ENCODE assay signal across 9 cellular contexts in the genomic region with DNA sequence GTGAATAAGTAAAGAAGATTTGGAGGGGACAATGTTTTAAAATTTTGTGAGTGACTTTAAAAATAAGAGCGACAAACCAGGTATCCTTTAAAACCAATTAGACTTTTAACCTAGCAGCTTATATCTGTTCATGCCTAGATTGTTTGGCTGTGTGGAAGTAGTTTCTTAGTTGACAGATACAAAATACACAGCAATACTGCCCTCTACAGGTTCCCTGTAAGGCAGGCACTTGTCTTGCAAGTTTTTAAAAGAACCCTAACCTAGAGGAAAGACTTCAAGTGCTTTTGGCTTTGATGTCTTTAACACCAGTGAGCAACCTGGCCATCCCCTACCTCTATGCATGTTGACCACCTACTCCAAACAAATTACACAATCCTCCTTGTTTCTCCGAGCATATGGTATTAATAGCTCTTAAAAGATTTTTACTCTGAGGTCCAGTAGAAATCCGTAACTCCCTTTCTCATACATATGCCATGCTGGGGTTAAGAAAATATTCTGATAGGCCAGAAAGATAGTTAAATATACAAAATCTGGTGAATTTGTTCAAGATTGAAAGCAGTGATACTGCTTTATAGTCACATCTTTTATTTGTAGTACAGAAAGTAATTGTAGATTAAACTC.
A peak's percentile ranks its signal among the peaks of the same experiment; 100 is the strongest.
DNase-seq lines count a peak whose midpoint lies in the region; ATAC-seq and TF ChIP-seq lines count a peak whose summit lies in the region.
"Had no signal": no experiment of that assay in that cellular context is flagged by ENCODE, and none has a peak within 500 bp of the region (broad histone marks: within the 10 kb centered on the region; RNA-seq: fewer than 3 reads in every experiment).

No MANE protein-coding gene starts in this region.

- peak overlapping the region in 1 of 12 donors; percentile 3 for H3K27ac ChIP-seq in heart left ventricle

- H3K27ac Mint-ChIP-seq in Calu3 (ENCODE audit: unreplicated experiment) = no peak overlapping the region
- H3K27ac Mint-ChIP-seq in activated B cell treated with CpG ODN at 0.5 μM for 24 hours = peak overlapping the region; percentile 41
- H3K27ac Mint-ChIP-seq: T-helper 1 cell treated with Interleukin-12 subunit alpha and Interleukin-12 subunit beta and Interleukin-4 antibody, amounts not matched to agents 30 μg/mL and 1 μg/mL, for 36 hours had no signal

- no peaks in the 10 kb centered on the region for H3K4me1 Mint-ChIP-seq in Calu3 (ENCODE audit: low read depth, unreplicated experiment)
- H3K4me1 Mint-ChIP-seq in activated B cell treated with CpG ODN at 0.5 μM for 24 hours = peaks cover 73% of the 10 kb centered on the region

- no TSS peak for BruUV-seq in Calu3 (replicated peaks; lab: Mats Ljungman, UMichigan)

- H3K4me1 ChIP-seq in heart left ventricle = peaks cover 0 to 45% (median 6%) of the 10 kb centered on the region in 12 donors

- H3K9me3 Mint-ChIP-seq in Calu3 (ENCODE audit: low read depth, unreplicated experiment) = no peaks in the 10 kb centered on the region
- H3K9me3 Mint-ChIP-seq in activated B cell treated with CpG ODN at 0.5 μM for 24 hours = no peaks in the 10 kb centered on the region
- H3K9me3 Mint-ChIP-seq: T-helper 1 cell treated with Interleukin-12 subunit alpha and Interleukin-12 subunit beta and Interleukin-4 antibody, amounts not matched to agents 30 μg/mL and 1 μg/mL, for 36 hours had no signal

- DNase-seq in Calu3 (peak; percentile 28), NCI-H2171 treated with DMSO at 0.1 percent for 48 hours (lab: John Stamatoyannopoulos, UW) (peak; percentile 60), activated B cell treated with CpG ODN at 0.5 μM for 24 hours (no peak), heart left ventricle (peak in 3 of 5 donors; percentile 25 to 37 (median 33)), retinal pigment epithelial cell (ENCODE audit: low read depth) (peak; percentile 62)
- DNase-seq in stimulated activated CD4-positive, alpha-beta T cell treated with anti-CD3 and anti-CD28 coated beads, Interleukin-1b, Interleukin-23, amount 100 ng/mL, for 48 hours = no peak

- WGBS in heart left ventricle, 4 donors = 32 to 46% (median 38%) methylated on average over 3 of the region's 3 CpGs

- TF ChIP-seq CTCF in Calu3 (IDR thresholded peaks at IDR 0.05; ENCODE audit: unreplicated experiment) = peak; percentile 38
- TF ChIP-seq CTCF in activated B cell treated with CpG ODN at 0.5 μM for 24 hours (IDR thresholded peaks at IDR 0.05) = peak; percentile 28
- peak; percentile 80 to 93 (median 87) for TF ChIP-seq CTCF in heart left ventricle (IDR thresholded peaks at IDR 0.05)
- peak; percentile 85 for TF ChIP-seq CTCF in retinal pigment epithelial cell (conservative IDR thresholded peaks at IDR 0.05; ENCODE audit: low read depth, low read length)

- H3K27me3 ChIP-seq in heart left ventricle = no peaks in the 10 kb centered on the region

- H3K4me3 Mint-ChIP-seq in Calu3 (ENCODE audit: low read depth, unreplicated experiment) (no peak overlapping the region), activated B cell treated with CpG ODN at 0.5 μM for 24 hours (no peak overlapping the region)
- H3K4me3 Mint-ChIP-seq: T-helper 1 cell treated with Interleukin-12 subunit alpha and Interleukin-12 subunit beta and Interleukin-4 antibody, amounts not matched to agents 30 μg/mL and 1 μg/mL, for 36 hours had no signal

- no peaks in the 10 kb centered on the region for H3K36me3 ChIP-seq in heart left ventricle

- ATAC-seq in GM19351 (IDR thresholded peaks at IDR 0.05; ENCODE audit: unreplicated experiment) = peak; percentile 73
- ATAC-seq in HG03354 (IDR thresholded peaks at IDR 0.05; ENCODE audit: poor library complexity, severe bottlenecking, unreplicated experiment) = peak; percentile 71
- ATAC-seq in activated B cell treated with CpG ODN at 0.5 μM for 24 hours (ENCODE audit: low read depth) = peak; percentile 73
- ATAC-seq in heart left ventricle = peak; percentile 81 to 85 (median 83)

- intact Hi-C loops in Calu3 (cut with micrococcal nuclease; ENCODE audit: unreplicated experiment) (loop anchor here (5.0 kb wide), 3 partner anchors 331 to 666 kb away; no protein-coding TSS in a partner anchor), activated B cell treated with CpG ODN at 0.5 μM for 24 hours (cut with micrococcal nuclease) (loop anchor here (1.0 to 5.0 kb wide), 12 partner anchors 46 to 663 kb away; partner anchors contain the start of gene ARHGAP24), heart left ventricle (cut with DNase I) (loop anchor here (1.0 to 10.0 kb wide), 17 partner anchors 143 to 663 kb away; partner anchors contain the start of gene ARHGAP24 (in 5 of the 10))

- no peak for TF ChIP-seq POLR2A in heart left ventricle (IDR thresholded peaks at IDR 0.05)

- no peaks in the 10 kb centered on the region for H3K27me3 Mint-ChIP-seq in Calu3 (ENCODE audit: unreplicated experiment)
- H3K27me3 Mint-ChIP-seq in activated B cell treated with CpG ODN at 0.5 μM for 24 hours = no peaks in the 10 kb centered on the region

- POLR2A ChIA-PET in activated B cell treated with CpG ODN at 0.5 μM for 24 hours (lab: Charles Lee) = interaction anchor here (0.9 to 1.7 kb wide), 4 partner anchors 31 to 273 kb away, joined by 4 to 7 read pairs (median 5); partner anchors contain the start of gene ARHGAP24

- H3K4me3 ChIP-seq in heart left ventricle (no peak overlapping the region), retinal pigment epithelial cell (ENCODE audit: low read length) (no peak overlapping the region)

- H3K9me3 ChIP-seq in heart left ventricle = no peaks in the 10 kb centered on the region

- CTCF ChIA-PET in Calu3 (lab: Charles Lee) (interaction anchor here (0.6 to 1.6 kb wide), 5 partner anchors 257 to 664 kb away, joined by 3 to 5 read pairs (median 3); partner anchors contain the start of gene ARHGAP24), activated B cell treated with CpG ODN at 0.5 μM for 24 hours (lab: Charles Lee) (interaction anchor here (0.5 to 5.8 kb wide), 41 partner anchors 8 to 664 kb away, joined by 3 to 78 read pairs (median 3); partner anchors contain the start of gene ARHGAP24)

- H3K36me3 Mint-ChIP-seq in Calu3 (ENCODE audit: insufficient read depth, unreplicated experiment) (no peaks in the 10 kb centered on the region), activated B cell treated with CpG ODN at 0.5 μM for 24 hours (ENCODE audit: low read depth) (peaks cover 11% of the 10 kb centered on the region)

Comparison
In these comparisons a context has a peak if more than half of its experiments do, and no peak if none do; other contexts are left out.
1. DNase-seq: peak in Calu3 (single experiment), NCI-H2171 treated with DMSO at 0.1 percent for 48 hours (single experiment), heart left ventricle (3 of 5) and retinal pigment epithelial cell (single experiment); none in activated B cell treated with CpG ODN at 0.5 μM for 24 hours (single experiment) and stimulated activated CD4-positive, alpha-beta T cell treated with anti-CD3 and anti-CD28 coated beads, Interleukin-1b, Interleukin-23, amount 100 ng/mL, for 48 hours (single experiment).
2. CTCF ChIP-seq: peak in every context shown above with its lines; median percentile 87 in heart left ventricle; 85 in retinal pigment epithelial cell; 38 in Calu3; 28 in activated B cell treated with CpG ODN at 0.5 μM for 24 hours.
3. Peak in every context shown above with its lines, with median percentiles within 50 percentile points of each other: ATAC-seq.